In genomic region chr4:115790812-115791211, GRCh38 we compare ENCODE assay signal across 15 cellular contexts.
DNase-seq lines count a peak whose midpoint lies in the region; TF ChIP-seq lines count a peak whose summit lies in the region.
"Had no signal": no experiment of that assay in that cellular context is flagged by ENCODE, and none has a peak within 500 bp of the region (broad histone marks: within the 10 kb centered on the region; RNA-seq: fewer than 3 reads in every experiment).

No MANE protein-coding gene starts in this region.

- H3K36me3 Mint-ChIP-seq in neural progenitor cell: no peaks in the 10 kb centered on the region

- H3K27ac ChIP-seq in C4-2B (no peak overlapping the region), neural progenitor cell (no peak overlapping the region)
- H3K27ac ChIP-seq in effector memory CD4-positive, alpha-beta T cell (ENCODE audit: insufficient read depth, low read length, poor library complexity, severe bottlenecking): no peak overlapping the region

- H4K20me1 ChIP-seq in neural progenitor cell (ENCODE audit: low read depth): no peaks in the 10 kb centered on the region

- no peak overlapping the region for H3K27ac Mint-ChIP-seq in neural progenitor cell
- H3K27ac Mint-ChIP-seq: T-helper 17 cell had no signal

- H3K4me3 ChIP-seq in LNCaP clone FGC (ENCODE audit: low read depth, low read length) (no peak overlapping the region), adipocyte (ENCODE audit: low read length) (no peak overlapping the region), neural progenitor cell (no peak overlapping the region)
- no peak overlapping the region for H3K4me3 ChIP-seq in effector memory CD4-positive, alpha-beta T cell (ENCODE audit: insufficient read depth, low read depth, low read length, poor library complexity, severe bottlenecking)

- H3K4me2 ChIP-seq in neural progenitor cell: no peak overlapping the region

- H3K9me3 ChIP-seq in adipocyte (ENCODE audit: control insufficient read depth, low read length): peaks cover 5% of the 10 kb centered on the region
- H3K9me3 ChIP-seq in neural progenitor cell (ENCODE audit: low read depth): no peaks in the 10 kb centered on the region
- no peaks in the 10 kb centered on the region for H3K9me3 ChIP-seq in effector memory CD4-positive, alpha-beta T cell (ENCODE audit: control insufficient read depth, low read length)

- DNase-seq in LNCaP clone FGC (ENCODE audit: low read depth): no peak
- DNase-seq in adipocyte (ENCODE audit: low read depth): peak; percentile 1
- DNase-seq in neural progenitor cell (ENCODE audit: low spot score): no peak
- no peak for DNase-seq in NCI-H526 (lab: John Stamatoyannopoulos, UW)
- no peak for DNase-seq in DMS53 (lab: John Stamatoyannopoulos, UW)
- no peak for DNase-seq in DMS153 (lab: John Stamatoyannopoulos, UW)
- DNase-seq in effector memory CD4-positive, alpha-beta T cell: no peak
- DNase-seq: C1 segment of cervical spinal cord, COR-L47, Kasumi-1, NCI-H146, NCI-H345, NCI-H69, T-helper 17 cell had no signal

- H3K27me3 ChIP-seq in adipocyte (replicated peaks; ENCODE audit: control insufficient read depth, insufficient read depth, low read length): no peaks in the 10 kb centered on the region
- no peaks in the 10 kb centered on the region for H3K27me3 ChIP-seq in neural progenitor cell
- no peaks in the 10 kb centered on the region for H3K27me3 ChIP-seq in effector memory CD4-positive, alpha-beta T cell (replicated peaks; ENCODE audit: control insufficient read depth, insufficient read depth, low read length, poor library complexity, severe bottlenecking)

- no peaks in the 10 kb centered on the region for H3K27me3 Mint-ChIP-seq in neural progenitor cell (ENCODE audit: insufficient read depth, low read depth)
- H3K27me3 Mint-ChIP-seq: T-helper 17 cell had no signal

- H3K36me3 ChIP-seq in adipocyte (ENCODE audit: control insufficient read depth, insufficient read depth, low read length, severe bottlenecking) (no peaks in the 10 kb centered on the region), neural progenitor cell (no peaks in the 10 kb centered on the region)
- H3K36me3 ChIP-seq in effector memory CD4-positive, alpha-beta T cell (ENCODE audit: control insufficient read depth, insufficient read depth, low read length): no peaks in the 10 kb centered on the region

- H3K4me1 ChIP-seq in adipocyte (ENCODE audit: control insufficient read depth, insufficient read depth, low read length) (no peaks in the 10 kb centered on the region), neural progenitor cell (no peaks in the 10 kb centered on the region)
- no peaks in the 10 kb centered on the region for H3K4me1 ChIP-seq in effector memory CD4-positive, alpha-beta T cell (ENCODE audit: control insufficient read depth, insufficient read depth, low read length, poor library complexity, severe bottlenecking)

- TF ChIP-seq CTCF in C4-2B (conservative IDR thresholded peaks at IDR 0.05): peak; percentile 15
- peak; percentile 25; the same call in 1 of the 2 replicates for TF ChIP-seq CTCF in LNCaP clone FGC (IDR thresholded peaks at IDR 0.05; ENCODE audit: control insufficient read depth, extremely low read depth, insufficient read depth)
- peak; percentile 42 for TF ChIP-seq CTCF in neural progenitor cell (IDR thresholded peaks at IDR 0.05)

- H2AFZ ChIP-seq in neural progenitor cell (replicated peaks): no peak overlapping the region

- no peaks in the 10 kb centered on the region for H3K4me1 Mint-ChIP-seq in neural progenitor cell
- H3K4me1 Mint-ChIP-seq: T-helper 17 cell had no signal

- H3F3A ChIP-seq in neural progenitor cell (ENCODE audit: low read depth): no peaks in the 10 kb centered on the region

- no peak overlapping the region for H3K9ac ChIP-seq in adipocyte (ENCODE audit: low read length)
- H3K9ac ChIP-seq in neural progenitor cell: no peak overlapping the region

- no peak overlapping the region for H3K4me3 Mint-ChIP-seq in neural progenitor cell
- H3K4me3 Mint-ChIP-seq: T-helper 17 cell had no signal

- H3K9me3 Mint-ChIP-seq in neural progenitor cell: peaks cover 5% of the 10 kb centered on the region

- H3K79me2 ChIP-seq in neural progenitor cell (ENCODE audit: low read depth): no peaks in the 10 kb centered on the region
